In genomic region chr7:983182-984071, GRCh38 we compare ENCODE assay signal across 18 cellular contexts. TPM values are rescaled to one million over a fixed set of nuclear protein-coding genes. Genes with fewer than 3 reads are reported as not detected.
"Had no signal": no experiment of that assay in that cellular context is flagged by ENCODE, and none has a peak within 500 bp of the region (broad histone marks: within the 10 kb centered on the region; RNA-seq: fewer than 3 reads in every experiment).

No MANE protein-coding gene starts in this region.

- H3K4me3 ChIP-seq: lower lobe of right lung, ovary, thyroid gland, vagina had no signal

- H3K27me3 ChIP-seq: ovary, thyroid gland, vagina had no signal

- DNase-seq: activated CD4-positive, alpha-beta memory T cell treated with anti-CD3 and anti-CD28 coated beads for 36 hours; activated CD4-positive, alpha-beta T cell treated with anti-CD3 and anti-CD28 coated beads for 36 hours; activated CD8-positive, alpha-beta memory T cell treated with anti-CD3 and anti-CD28 coated beads, Interleukin-2, amount 10 ng/mL, durations not matched to agents 7 days and 5 days; activated naive CD4-positive, alpha-beta T cell treated with anti-CD3 and anti-CD28 coated beads for 36 hours; activated naive CD8-positive, alpha-beta T cell treated with anti-CD3 and anti-CD28 coated beads, Interleukin-2, amount 50 U/mL, for 24 hours; activated T-cell treated with anti-CD3 and anti-CD28 coated beads, Interleukin-2, amount 50 U/mL, for 1 hour; aorta; cortex of kidney; effector memory CD4-positive, alpha-beta T cell; head of caudate nucleus; lower lobe of right lung; stimulated activated CD4-positive, alpha-beta T cell treated with anti-CD3 and anti-CD28 coated beads, Interleukin-1b, Interleukin-23, amount 100 ng/mL, for 48 hours; thyroid gland; WERI-Rb-1 had no signal

- H3K36me3 ChIP-seq: lower lobe of right lung, ovary, thyroid gland, vagina, WERI-Rb-1 had no signal

- ATAC-seq: activated CD4-positive, alpha-beta T cell treated with anti-CD3 and anti-CD28 coated beads for 36 hours; activated CD8-positive, alpha-beta memory T cell treated with anti-CD3 and anti-CD28 coated beads, Interleukin-2, amount 10 ng/mL, durations not matched to agents 7 days and 5 days; activated naive CD8-positive, alpha-beta T cell treated with anti-CD3 and anti-CD28 coated beads, Interleukin-2, amount 50 U/mL, for 24 hours; lower lobe of right lung had no signal

- H3K9me3 ChIP-seq: lower lobe of right lung, ovary, thyroid gland, vagina had no signal

RNA-seq across cellular contexts. Expression of gene CYP2W1, which starts 0.4 kb away (rescaled TPM):
- total RNA-seq: activated CD4-positive, alpha-beta memory T cell treated with anti-CD3 and anti-CD28 coated beads for 36 hours; activated CD4-positive, alpha-beta T cell treated with anti-CD3 and anti-CD28 coated beads for 36 hours; activated CD8-positive, alpha-beta memory T cell treated with anti-CD3 and anti-CD28 coated beads, Interleukin-2, amount 10 ng/mL, durations not matched to agents 7 days and 5 days; activated naive CD4-positive, alpha-beta T cell treated with anti-CD3 and anti-CD28 coated beads for 36 hours; activated T-helper 2 cell treated with anti-CD3 and anti-CD28 coated beads, Interferon-gamma antibody, Interleukin-2, Interleukin-4, amounts not matched to agents 10 μg/mL and 5 μg/mL and 100 μg/mL, durations not matched to agents 14 hours and 24 hours and 36 hours; aorta; frontal cortex; lower lobe of right lung; thyroid gland had no signal
